Comparison of ENCODE assay signal across 23 cellular contexts in genomic region chr20:58547527-58548475, GRCh38. TPM values are rescaled to one million over a fixed set of nuclear protein-coding genes. Genes with fewer than 3 reads are reported as not detected.
DNase-seq lines count a peak whose midpoint lies in the region; ATAC-seq, FAIRE-seq and TF ChIP-seq lines count a peak whose summit lies in the region.
"Had no signal": no experiment of that assay in that cellular context is flagged by ENCODE, and none has a peak within 500 bp of the region (broad histone marks: within the 10 kb centered on the region; RNA-seq: fewer than 3 reads in every experiment).

No MANE protein-coding gene starts in this region.

- H3K4me1 ChIP-seq in adipocyte (ENCODE audit: control insufficient read depth, insufficient read depth, low read length) (peaks cover 6% of the 10 kb centered on the region), HepG2 (ENCODE audit: insufficient read depth, low read length) (no peaks in the 10 kb centered on the region)
- H3K4me1 ChIP-seq: heart left ventricle, pancreas had no signal

- no peak for FAIRE-seq in HepG2 (lab: Jason Lieb, UNC)
- FAIRE-seq: A204.1, pancreas had no signal

- TF ChIP-seq RAD21 in HepG2 (CRISPR knock-in tag; IDR thresholded peaks at IDR 0.05): no peak

- no peak overlapping the region for H3K27ac Mint-ChIP-seq in activated CD8-positive, alpha-beta memory T cell treated with anti-CD3 and anti-CD28 coated beads, Interleukin-2, amount 10 ng/mL, durations not matched to agents 7 days and 5 days
- H3K27ac Mint-ChIP-seq in glutamatergic neuron (ENCODE audit: unreplicated experiment): no peak overlapping the region
- H3K27ac Mint-ChIP-seq: activated naive CD8-positive, alpha-beta T cell treated with anti-CD3 and anti-CD28 coated beads, Interleukin-2, amount 10 ng/mL, durations not matched to agents 7 days and 5 days; CD14-positive monocyte; T-helper 2 cell treated with Interferon-gamma antibody and Interleukin-4, amounts not matched to agents 5 μg/mL and 100 μg/mL, for 36 hours had no signal

- no peak for ATAC-seq in activated CD8-positive, alpha-beta memory T cell treated with anti-CD3 and anti-CD28 coated beads, Interleukin-2, amount 10 ng/mL, durations not matched to agents 7 days and 5 days
- ATAC-seq in GM21737 (IDR thresholded peaks at IDR 0.05; ENCODE audit: unreplicated experiment): no peak
- ATAC-seq in HepG2: no peak
- no peak for ATAC-seq in HG03469 (IDR thresholded peaks at IDR 0.05; ENCODE audit: unreplicated experiment)
- ATAC-seq: heart left ventricle had no signal

- no peaks in the 10 kb centered on the region for H3K4me1 Mint-ChIP-seq in activated CD8-positive, alpha-beta memory T cell treated with anti-CD3 and anti-CD28 coated beads, Interleukin-2, amount 10 ng/mL, durations not matched to agents 7 days and 5 days
- peaks cover 17% of the 10 kb centered on the region for H3K4me1 Mint-ChIP-seq in glutamatergic neuron (ENCODE audit: low read depth, unreplicated experiment)
- H3K4me1 Mint-ChIP-seq: activated naive CD8-positive, alpha-beta T cell treated with anti-CD3 and anti-CD28 coated beads, Interleukin-2, amount 10 ng/mL, durations not matched to agents 7 days and 5 days; CD14-positive monocyte had no signal

- no peaks in the 10 kb centered on the region for H3K27me3 ChIP-seq in adipocyte (replicated peaks; ENCODE audit: control insufficient read depth, insufficient read depth, low read length)
- H3K27me3 ChIP-seq in HepG2 (ENCODE audit: control insufficient read depth in 1 of 2, insufficient read depth in 2 of 2, low read length in 2 of 2): peaks cover 4 to 71% of the 10 kb centered on the region in 2 experiments; a peak in 4 of 5 replicates

- POLR2A ChIA-PET in HepG2 (lab: Yijun Ruan, JAX): no interaction called here

- DNase-seq in activated CD8-positive, alpha-beta memory T cell treated with anti-CD3 and anti-CD28 coated beads, Interleukin-2, amount 10 ng/mL, durations not matched to agents 7 days and 5 days: peak; percentile 25
- no peak for DNase-seq in activated CD8-positive, alpha-beta memory T cell treated with anti-CD3 and anti-CD28 coated beads, Interleukin-2, amount 50 U/mL, for 4 hours
- peak; percentile 42 for DNase-seq in adipocyte (ENCODE audit: low read depth)
- DNase-seq in glutamatergic neuron: no peak
- no peak for DNase-seq in HepG2 (ENCODE audit: low spot score)
- DNase-seq in NCI-H82 treated with DMSO at 0.1 percent for 48 hours (lab: John Stamatoyannopoulos, UW; ENCODE audit: unreplicated experiment): no peak
- DNase-seq: activated CD4-positive, CD25-positive, alpha-beta regulatory T cell; activated naive CD8-positive, alpha-beta T cell treated with anti-CD3 and anti-CD28 coated beads, Interleukin-2, amount 10 ng/mL, durations not matched to agents 7 days and 5 days; caudate nucleus; heart left ventricle; mammary epithelial cell; NCI-H2029; NCI-H524 treated with DMSO at 0.1 percent for 48 hours; pancreas; stimulated activated CD4-positive, alpha-beta T cell treated with anti-CD3 and anti-CD28 coated beads, Interleukin-4, amount 100 ng/mL, for 24 hours; substantia nigra had no signal

- H3K9ac ChIP-seq in adipocyte (ENCODE audit: low read length) (no peak overlapping the region), HepG2 (ENCODE audit: insufficient read depth, low read depth, low read length) (no peak overlapping the region)

- CTCF ChIA-PET in activated CD8-positive, alpha-beta memory T cell treated with anti-CD3 and anti-CD28 coated beads, Interleukin-2, amount 10 ng/mL, durations not matched to agents 7 days and 5 days (lab: Charles Lee): interaction anchor here (0.7 kb wide), 1 partner anchor 314 kb away, joined by 3 read pairs; no protein-coding TSS in a partner anchor
- CTCF ChIA-PET in HepG2 (lab: Yijun Ruan, JAX; ENCODE audit: low intra/inter-chr PET ratio, low total read pairs): no interaction called here

- no peaks in the 10 kb centered on the region for H3K36me3 Mint-ChIP-seq in activated CD8-positive, alpha-beta memory T cell treated with anti-CD3 and anti-CD28 coated beads, Interleukin-2, amount 10 ng/mL, durations not matched to agents 7 days and 5 days
- no peaks in the 10 kb centered on the region for H3K36me3 Mint-ChIP-seq in glutamatergic neuron (ENCODE audit: unreplicated experiment)
- H3K36me3 Mint-ChIP-seq: activated naive CD8-positive, alpha-beta T cell treated with anti-CD3 and anti-CD28 coated beads, Interleukin-2, amount 10 ng/mL, durations not matched to agents 7 days and 5 days; CD14-positive monocyte had no signal

- H3K4me3 ChIP-seq in adipocyte (ENCODE audit: low read length) (no peak overlapping the region), HepG2 (replicated peaks in 1 of 3; ENCODE audit: insufficient read depth in 1 of 3, low read depth in 2 of 3, low read length in 3 of 3) (no peak overlapping the region)
- H3K4me3 ChIP-seq: heart left ventricle, pancreas had no signal

- intact Hi-C loops in HepG2 (cut with micrococcal nuclease; ENCODE audit: unreplicated experiment): no loop called here

- H3K9me3 ChIP-seq in adipocyte (ENCODE audit: control insufficient read depth, low read length): no peaks in the 10 kb centered on the region
- H3K9me3 ChIP-seq in HepG2 (ENCODE audit: low read length): no peaks in the 10 kb centered on the region; the same call in 1 of the 2 replicates
- H3K9me3 ChIP-seq: heart left ventricle, pancreas had no signal

- TF ChIP-seq CTCF in glutamatergic neuron (IDR thresholded peaks at IDR 0.05; ENCODE audit: partially characterized antibody, unreplicated experiment) (no peak), HepG2 (CRISPR knock-in tag; IDR thresholded peaks at IDR 0.05) (no peak)

- WGBS in HepG2 (ENCODE audit: low lambda C conversion rate): 22% methylated on average over 14 of the region's 14 CpGs

- in situ Hi-C loops in HepG2 (cut with HindIII; ENCODE audit: extremely low pct_ligation_motif_present, low pct_unique_long_range_greater_than_20kb): no loop called here

- TF ChIP-seq EP300 in HepG2 (IDR thresholded peaks at IDR 0.05; ENCODE audit: low read depth in 2 of 2, low read length in 2 of 2): no peak
- no peak for TF ChIP-seq EP300 in HepG2 (CRISPR knock-in tag; IDR thresholded peaks at IDR 0.05; ENCODE audit: borderline replicate concordance)

- H3K36me3 ChIP-seq in adipocyte (ENCODE audit: control insufficient read depth, insufficient read depth, low read length, severe bottlenecking) (no peaks in the 10 kb centered on the region), HepG2 (replicated peaks in 1 of 2; ENCODE audit: control insufficient read depth in 1 of 2, insufficient read depth in 2 of 2, low read length in 2 of 2) (no peaks in the 10 kb centered on the region)
- H3K36me3 ChIP-seq: heart left ventricle, pancreas had no signal

- H3K79me2 ChIP-seq in HepG2 (ENCODE audit: insufficient read depth, low read length): no peaks in the 10 kb centered on the region

- H4K20me1 ChIP-seq in HepG2 (ENCODE audit: insufficient read depth, low read length): no peaks in the 10 kb centered on the region

- H2AFZ ChIP-seq in HepG2 (ENCODE audit: low read length): no peak overlapping the region

- no peak overlapping the region for H3K27ac ChIP-seq in HepG2 (ENCODE audit: extremely low read length, insufficient read depth, low read length)
- H3K27ac ChIP-seq: heart left ventricle, pancreas had no signal

- no peak overlapping the region for H3K4me2 ChIP-seq in HepG2 (ENCODE audit: low read depth, low read length)

- H3K27me3 Mint-ChIP-seq in activated CD8-positive, alpha-beta memory T cell treated with anti-CD3 and anti-CD28 coated beads, Interleukin-2, amount 10 ng/mL, durations not matched to agents 7 days and 5 days: peaks cover 17% of the 10 kb centered on the region
- H3K27me3 Mint-ChIP-seq in glutamatergic neuron (ENCODE audit: unreplicated experiment): no peaks in the 10 kb centered on the region

- H3K4me3 Mint-ChIP-seq in activated CD8-positive, alpha-beta memory T cell treated with anti-CD3 and anti-CD28 coated beads, Interleukin-2, amount 10 ng/mL, durations not matched to agents 7 days and 5 days: no peak overlapping the region
- peak overlapping the region; percentile 5 for H3K4me3 Mint-ChIP-seq in glutamatergic neuron (ENCODE audit: unreplicated experiment)
- H3K4me3 Mint-ChIP-seq: activated naive CD8-positive, alpha-beta T cell treated with anti-CD3 and anti-CD28 coated beads, Interleukin-2, amount 10 ng/mL, durations not matched to agents 7 days and 5 days; CD14-positive monocyte; T-helper 2 cell treated with Interferon-gamma antibody and Interleukin-4, amounts not matched to agents 5 μg/mL and 100 μg/mL, for 36 hours had no signal

- BruUV-seq in HepG2 (replicated peaks; lab: Mats Ljungman, UMichigan): no TSS peak

- no peaks in the 10 kb centered on the region for H3K9me3 Mint-ChIP-seq in activated CD8-positive, alpha-beta memory T cell treated with anti-CD3 and anti-CD28 coated beads, Interleukin-2, amount 10 ng/mL, durations not matched to agents 7 days and 5 days (ENCODE audit: low read depth)
- no peaks in the 10 kb centered on the region for H3K9me3 Mint-ChIP-seq in glutamatergic neuron (ENCODE audit: unreplicated experiment)
- H3K9me3 Mint-ChIP-seq: activated naive CD8-positive, alpha-beta T cell treated with anti-CD3 and anti-CD28 coated beads, Interleukin-2, amount 10 ng/mL, durations not matched to agents 7 days and 5 days; CD14-positive monocyte; T-helper 2 cell treated with Interferon-gamma antibody and Interleukin-4, amounts not matched to agents 5 μg/mL and 100 μg/mL, for 36 hours had no signal

- TF ChIP-seq POLR2A in HepG2 (IDR thresholded peaks at IDR 0.05; ENCODE audit: insufficient read depth in 1 of 2, low read depth in 2 of 2, low read length in 2 of 2): no peak

RNA-seq across cellular contexts. Expression of gene APCDD1L, which starts 32.6 kb away (rescaled TPM):
- not detected for total RNA-seq in activated CD8-positive, alpha-beta memory T cell treated with anti-CD3 and anti-CD28 coated beads, Interleukin-2, amount 10 ng/mL, durations not matched to agents 7 days and 5 days
- total RNA-seq in glutamatergic neuron (ENCODE audit: unreplicated experiment): not detected
- not detected in 2 replicates for total RNA-seq in HepG2 (2016; rRNA removed; fragmentation: Illumina TruSeq; extraction: Trizol)
- total RNA-seq in HepG2 (2016; cell fraction: cytosol; rRNA removed; fragmentation: Illumina TruSeq; extraction: Trizol; ENCODE audit: low read depth): not detected in 2 replicates
- total RNA-seq in HepG2 (2016; cell fraction: insoluble cytoplasmic fraction; rRNA removed; fragmentation: Illumina TruSeq; extraction: Trizol): not detected in 2 replicates
- not detected in 2 replicates for total RNA-seq in HepG2 (2016; cell fraction: membrane; rRNA removed; fragmentation: Illumina TruSeq; extraction: Trizol)
- not detected in 2 replicates for total RNA-seq in HepG2 (2016; cell fraction: nucleus; rRNA removed; fragmentation: Illumina TruSeq; extraction: Trizol)
- not detected in 2 replicates for polyA plus RNA-seq in HepG2 (2011; rRNA removed)
- polyA plus RNA-seq in HepG2 (2011; cell fraction: cytosol; rRNA removed): not detected in 2 replicates
- polyA plus RNA-seq in HepG2 (2011; cell fraction: nucleus; rRNA removed): not detected in 2 replicates
- polyA plus RNA-seq in HepG2 (2012): not detected in 2 replicates
- polyA plus RNA-seq in HepG2 (2016; cell fraction: cytosol; fragmentation: Illumina TruSeq; extraction: Trizol; ENCODE audit: low read depth): not detected in 2 replicates
- polyA plus RNA-seq in HepG2 (2016; cell fraction: insoluble cytoplasmic fraction; fragmentation: Illumina TruSeq; extraction: Trizol; ENCODE audit: low read depth): not detected in 2 replicates
- not detected in 2 replicates for polyA plus RNA-seq in HepG2 (2016; cell fraction: membrane; fragmentation: Illumina TruSeq; extraction: Trizol; ENCODE audit: low read depth)
- polyA plus RNA-seq in HepG2 (2016; cell fraction: nucleus; fragmentation: Illumina TruSeq; extraction: Trizol; ENCODE audit: insufficient read depth, low read depth): not detected in 2 replicates
- 0.09 TPM in 1 of 2 replicates, not detected in the other for polyA minus RNA-seq in HepG2 (2011; rRNA and poly(A)+ RNA removed; ENCODE audit: low replicate concordance)
- not detected in 2 replicates for polyA minus RNA-seq in HepG2 (2011; cell fraction: cytosol; rRNA and poly(A)+ RNA removed)
- not detected in 2 replicates for polyA minus RNA-seq in HepG2 (2011; cell fraction: nucleus; rRNA and poly(A)+ RNA removed)
- total RNA-seq: activated naive CD8-positive, alpha-beta T cell treated with anti-CD3 and anti-CD28 coated beads, Interleukin-2, amount 10 ng/mL, durations not matched to agents 7 days and 5 days; OCI-LY7; SK-MEL-5 had no signal
- polyA plus RNA-seq: CD14-positive monocyte had no signal

Comparison
In these comparisons a context has a peak if more than half of its experiments do, and no peak if none do; other contexts are left out.
1. DNase-seq: peak in activated CD8-positive, alpha-beta memory T cell treated with anti-CD3 and anti-CD28 coated beads, Interleukin-2, amount 10 ng/mL, durations not matched to agents 7 days and 5 days (single experiment) and adipocyte (single experiment); none in activated CD8-positive, alpha-beta memory T cell treated with anti-CD3 and anti-CD28 coated beads, Interleukin-2, amount 50 U/mL, for 4 hours (single experiment), glutamatergic neuron (single experiment), HepG2 (single experiment) and NCI-H82 treated with DMSO at 0.1 percent for 48 hours (single experiment).